In the genomic region with DNA sequence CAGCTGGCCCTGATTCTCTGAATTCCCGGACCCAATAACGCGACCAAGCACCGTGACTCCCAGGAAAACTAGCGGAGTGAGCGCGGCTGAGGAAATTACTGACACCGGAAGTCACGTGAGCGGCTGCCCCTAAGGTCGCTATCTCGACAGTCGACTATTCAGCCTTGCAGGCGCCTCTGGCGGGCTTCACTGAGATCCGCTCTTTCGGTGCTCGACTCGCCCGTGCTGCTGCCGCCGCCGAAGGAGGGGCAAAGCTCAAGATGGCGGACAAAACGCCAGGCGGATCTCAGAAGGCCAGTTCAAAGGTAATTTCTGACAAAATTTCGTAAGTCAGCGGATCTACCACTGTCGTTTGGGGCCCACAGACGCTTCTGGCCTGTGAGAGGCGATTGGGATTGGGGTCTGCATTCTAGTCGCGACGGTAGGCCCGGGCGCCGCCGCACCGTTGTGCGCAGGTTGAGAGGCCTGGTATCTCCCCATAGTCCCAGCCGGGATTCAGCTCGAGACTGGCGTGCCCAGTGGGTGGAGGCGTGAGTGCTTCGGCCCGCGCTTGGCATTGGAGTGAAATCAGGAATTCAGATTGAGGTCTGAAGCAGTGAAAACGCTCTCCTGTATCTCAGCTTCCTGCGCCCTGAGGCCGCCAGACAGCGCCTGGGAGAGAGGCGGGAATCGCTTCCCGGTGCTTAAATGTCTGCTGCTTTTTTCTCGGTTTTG, we compare ENCODE assay signal across 1 cellular context.
TF ChIP-seq lines count a peak whose summit lies in the region.

Gene U2SURP (plus strand): TSS at position 202 of the 714 bp plus-strand sequence. CDS start 59 bp downstream, at position 261.

TF ChIP-seq in HEK293, 187 proteins besides CTCF, POLR2A, EP300 and RAD21 (continued from another document and continues in another):
- peak; percentile 26; the same call in 1 of the 2 replicates for TF ChIP-seq GLI4 (tag by site-specific recombination; IDR thresholded peaks at IDR 0.05)
- TF ChIP-seq, protein P1, sequence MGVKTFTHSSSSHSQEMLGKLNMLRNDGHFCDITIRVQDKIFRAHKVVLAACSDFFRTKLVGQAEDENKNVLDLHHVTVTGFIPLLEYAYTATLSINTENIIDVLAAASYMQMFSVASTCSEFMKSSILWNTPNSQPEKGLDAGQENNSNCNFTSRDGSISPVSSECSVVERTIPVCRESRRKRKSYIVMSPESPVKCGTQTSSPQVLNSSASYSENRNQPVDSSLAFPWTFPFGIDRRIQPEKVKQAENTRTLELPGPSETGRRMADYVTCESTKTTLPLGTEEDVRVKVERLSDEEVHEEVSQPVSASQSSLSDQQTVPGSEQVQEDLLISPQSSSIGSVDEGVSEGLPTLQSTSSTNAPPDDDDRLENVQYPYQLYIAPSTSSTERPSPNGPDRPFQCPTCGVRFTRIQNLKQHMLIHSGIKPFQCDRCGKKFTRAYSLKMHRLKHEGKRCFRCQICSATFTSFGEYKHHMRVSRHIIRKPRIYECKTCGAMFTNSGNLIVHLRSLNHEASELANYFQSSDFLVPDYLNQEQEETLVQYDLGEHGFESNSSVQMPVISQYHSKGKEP (tag by site-specific recombination; IDR thresholded peaks at IDR 0.05), result peak; percentile 37; the same call in 1 of the 2 replicates
- no peak for TF ChIP-seq ZNF404 (tag by site-specific recombination; IDR thresholded peaks at IDR 0.05)
- peak; percentile 61 for TF ChIP-seq SP2 (tag by site-specific recombination; IDR thresholded peaks at IDR 0.05)
- TF ChIP-seq ZNF76 (tag by site-specific recombination; IDR thresholded peaks at IDR 0.05; ENCODE audit: borderline replicate concordance, low read depth), result peak; percentile 58; the same call in 1 of the 2 replicates
- TF ChIP-seq ZNF155 (tag by site-specific recombination; IDR thresholded peaks at IDR 0.05), result no peak
- TF ChIP-seq ZNF610 (tag by site-specific recombination; IDR thresholded peaks at IDR 0.05; ENCODE audit: borderline replicate concordance), result 0 out of 2 replicates have a peak, but pooled peaks have one; percentile 67
- TF ChIP-seq, protein P2, sequence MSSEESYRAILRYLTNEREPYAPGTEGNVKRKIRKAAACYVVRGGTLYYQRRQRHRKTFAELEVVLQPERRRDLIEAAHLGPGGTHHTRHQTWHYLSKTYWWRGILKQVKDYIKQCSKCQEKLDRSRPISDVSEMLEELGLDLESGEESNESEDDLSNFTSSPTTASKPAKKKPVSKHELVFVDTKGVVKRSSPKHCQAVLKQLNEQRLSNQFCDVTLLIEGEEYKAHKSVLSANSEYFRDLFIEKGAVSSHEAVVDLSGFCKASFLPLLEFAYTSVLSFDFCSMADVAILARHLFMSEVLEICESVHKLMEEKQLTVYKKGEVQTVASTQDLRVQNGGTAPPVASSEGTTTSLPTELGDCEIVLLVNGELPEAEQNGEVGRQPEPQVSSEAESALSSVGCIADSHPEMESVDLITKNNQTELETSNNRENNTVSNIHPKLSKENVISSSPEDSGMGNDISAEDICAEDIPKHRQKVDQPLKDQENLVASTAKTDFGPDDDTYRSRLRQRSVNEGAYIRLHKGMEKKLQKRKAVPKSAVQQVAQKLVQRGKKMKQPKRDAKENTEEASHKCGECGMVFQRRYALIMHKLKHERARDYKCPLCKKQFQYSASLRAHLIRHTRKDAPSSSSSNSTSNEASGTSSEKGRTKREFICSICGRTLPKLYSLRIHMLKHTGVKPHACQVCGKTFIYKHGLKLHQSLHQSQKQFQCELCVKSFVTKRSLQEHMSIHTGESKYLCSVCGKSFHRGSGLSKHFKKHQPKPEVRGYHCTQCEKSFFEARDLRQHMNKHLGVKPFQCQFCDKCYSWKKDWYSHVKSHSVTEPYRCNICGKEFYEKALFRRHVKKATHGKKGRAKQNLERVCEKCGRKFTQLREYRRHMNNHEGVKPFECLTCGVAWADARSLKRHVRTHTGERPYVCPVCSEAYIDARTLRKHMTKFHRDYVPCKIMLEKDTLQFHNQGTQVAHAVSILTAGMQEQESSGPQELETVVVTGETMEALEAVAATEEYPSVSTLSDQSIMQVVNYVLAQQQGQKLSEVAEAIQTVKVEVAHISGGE (tag by site-specific recombination; conservative IDR thresholded peaks at IDR 0.05; ENCODE audit: low read depth), result peak; percentile 92
- TF ChIP-seq ZSCAN5A (tag by site-specific recombination; IDR thresholded peaks at IDR 0.05), result no peak
- TF ChIP-seq, protein P3, sequence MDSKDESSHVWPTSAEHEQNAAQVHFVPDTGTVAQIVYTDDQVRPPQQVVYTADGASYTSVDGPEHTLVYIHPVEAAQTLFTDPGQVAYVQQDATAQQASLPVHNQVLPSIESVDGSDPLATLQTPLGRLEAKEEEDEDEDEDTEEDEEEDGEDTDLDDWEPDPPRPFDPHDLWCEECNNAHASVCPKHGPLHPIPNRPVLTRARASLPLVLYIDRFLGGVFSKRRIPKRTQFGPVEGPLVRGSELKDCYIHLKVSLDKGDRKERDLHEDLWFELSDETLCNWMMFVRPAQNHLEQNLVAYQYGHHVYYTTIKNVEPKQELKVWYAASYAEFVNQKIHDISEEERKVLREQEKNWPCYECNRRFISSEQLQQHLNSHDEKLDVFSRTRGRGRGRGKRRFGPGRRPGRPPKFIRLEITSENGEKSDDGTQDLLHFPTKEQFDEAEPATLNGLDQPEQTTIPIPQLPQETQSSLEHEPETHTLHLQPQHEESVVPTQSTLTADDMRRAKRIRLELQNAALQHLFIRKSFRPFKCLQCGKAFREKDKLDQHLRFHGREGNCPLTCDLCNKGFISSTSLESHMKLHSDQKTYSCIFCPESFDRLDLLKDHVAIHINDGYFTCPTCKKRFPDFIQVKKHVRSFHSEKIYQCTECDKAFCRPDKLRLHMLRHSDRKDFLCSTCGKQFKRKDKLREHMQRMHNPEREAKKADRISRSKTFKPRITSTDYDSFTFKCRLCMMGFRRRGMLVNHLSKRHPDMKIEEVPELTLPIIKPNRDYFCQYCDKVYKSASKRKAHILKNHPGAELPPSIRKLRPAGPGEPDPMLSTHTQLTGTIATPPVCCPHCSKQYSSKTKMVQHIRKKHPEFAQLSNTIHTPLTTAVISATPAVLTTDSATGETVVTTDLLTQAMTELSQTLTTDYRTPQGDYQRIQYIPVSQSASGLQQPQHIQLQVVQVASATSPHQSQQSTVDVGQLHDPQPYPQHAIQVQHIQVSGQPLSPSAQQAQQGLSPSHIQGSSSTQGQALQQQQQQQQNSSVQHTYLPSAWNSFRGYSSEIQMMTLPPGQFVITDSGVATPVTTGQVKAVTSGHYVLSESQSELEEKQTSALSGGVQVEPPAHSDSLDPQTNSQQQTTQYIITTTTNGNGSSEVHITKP (tag by site-specific recombination; IDR thresholded peaks at IDR 0.05), result peak; percentile 62
- TF ChIP-seq ZFP41 (tag by site-specific recombination; IDR thresholded peaks at IDR 0.05; ENCODE audit: borderline replicate concordance), result no peak
- TF ChIP-seq ZNF629 (tag by site-specific recombination; IDR thresholded peaks at IDR 0.05), result peak; percentile 71; the same call in 1 of the 2 replicates
- TF ChIP-seq ZNF623 (tag by site-specific recombination; IDR thresholded peaks at IDR 0.05), result no peak
- TF ChIP-seq, protein P4, sequence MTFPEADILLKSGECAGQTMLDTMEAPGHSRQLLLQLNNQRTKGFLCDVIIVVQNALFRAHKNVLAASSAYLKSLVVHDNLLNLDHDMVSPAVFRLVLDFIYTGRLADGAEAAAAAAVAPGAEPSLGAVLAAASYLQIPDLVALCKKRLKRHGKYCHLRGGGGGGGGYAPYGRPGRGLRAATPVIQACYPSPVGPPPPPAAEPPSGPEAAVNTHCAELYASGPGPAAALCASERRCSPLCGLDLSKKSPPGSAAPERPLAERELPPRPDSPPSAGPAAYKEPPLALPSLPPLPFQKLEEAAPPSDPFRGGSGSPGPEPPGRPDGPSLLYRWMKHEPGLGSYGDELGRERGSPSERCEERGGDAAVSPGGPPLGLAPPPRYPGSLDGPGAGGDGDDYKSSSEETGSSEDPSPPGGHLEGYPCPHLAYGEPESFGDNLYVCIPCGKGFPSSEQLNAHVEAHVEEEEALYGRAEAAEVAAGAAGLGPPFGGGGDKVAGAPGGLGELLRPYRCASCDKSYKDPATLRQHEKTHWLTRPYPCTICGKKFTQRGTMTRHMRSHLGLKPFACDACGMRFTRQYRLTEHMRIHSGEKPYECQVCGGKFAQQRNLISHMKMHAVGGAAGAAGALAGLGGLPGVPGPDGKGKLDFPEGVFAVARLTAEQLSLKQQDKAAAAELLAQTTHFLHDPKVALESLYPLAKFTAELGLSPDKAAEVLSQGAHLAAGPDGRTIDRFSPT (tag by site-specific recombination; IDR thresholded peaks at IDR 0.05), result peak; percentile 85
- no peak for TF ChIP-seq ZNF302 (tag by site-specific recombination; IDR thresholded peaks at IDR 0.05; ENCODE audit: low read depth)
- TF ChIP-seq ZNF837 (tag by site-specific recombination; IDR thresholded peaks at IDR 0.05), result no peak
- TF ChIP-seq, protein P5, sequence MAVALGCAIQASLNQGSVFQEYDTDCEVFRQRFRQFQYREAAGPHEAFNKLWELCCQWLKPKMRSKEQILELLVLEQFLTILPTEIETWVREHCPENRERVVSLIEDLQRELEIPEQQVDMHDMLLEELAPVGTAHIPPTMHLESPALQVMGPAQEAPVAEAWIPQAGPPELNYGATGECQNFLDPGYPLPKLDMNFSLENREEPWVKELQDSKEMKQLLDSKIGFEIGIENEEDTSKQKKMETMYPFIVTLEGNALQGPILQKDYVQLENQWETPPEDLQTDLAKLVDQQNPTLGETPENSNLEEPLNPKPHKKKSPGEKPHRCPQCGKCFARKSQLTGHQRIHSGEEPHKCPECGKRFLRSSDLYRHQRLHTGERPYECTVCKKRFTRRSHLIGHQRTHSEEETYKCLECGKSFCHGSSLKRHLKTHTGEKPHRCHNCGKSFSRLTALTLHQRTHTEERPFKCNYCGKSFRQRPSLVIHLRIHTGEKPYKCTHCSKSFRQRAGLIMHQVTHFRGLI (tag by site-specific recombination; IDR thresholded peaks at IDR 0.05), result no peak
- peak; percentile 60; the same call in 1 of the 2 replicates for TF ChIP-seq ZNF692 (tag by site-specific recombination; IDR thresholded peaks at IDR 0.05)
- no peak for TF ChIP-seq ZNF529 (tag by site-specific recombination; IDR thresholded peaks at IDR 0.05; ENCODE audit: insufficient replicate concordance)
- TF ChIP-seq ZBTB20 (tag by site-specific recombination; IDR thresholded peaks at IDR 0.05), result peak; percentile 29; the same call in 1 of the 2 replicates
- TF ChIP-seq ZNF350 (tag by site-specific recombination; IDR thresholded peaks at IDR 0.05), result no peak
- no peak for TF ChIP-seq ZNF280D (tag by site-specific recombination; IDR thresholded peaks at IDR 0.05)
- TF ChIP-seq KLF1 (tag by site-specific recombination; IDR thresholded peaks at IDR 0.05), result no peak
- no peak for TF ChIP-seq ZNF112 (tag by site-specific recombination; IDR thresholded peaks at IDR 0.05)
- peak; percentile 82; the same call in 1 of the 2 replicates for TF ChIP-seq ZEB2 (tag by site-specific recombination; IDR thresholded peaks at IDR 0.05)
- TF ChIP-seq ZNF558 (tag by site-specific recombination; IDR thresholded peaks at IDR 0.05), result peak; percentile 22; the same call in 1 of the 2 replicates
- TF ChIP-seq GLIS1 (tag by site-specific recombination; IDR thresholded peaks at IDR 0.05), result peak; percentile 32; the same call in 1 of the 2 replicates
- TF ChIP-seq ZFHX2 (tag by site-specific recombination; conservative IDR thresholded peaks at IDR 0.05), result no peak
- no peak for TF ChIP-seq ZNF211 (tag by site-specific recombination; IDR thresholded peaks at IDR 0.05; ENCODE audit: low read depth)
- no peak for TF ChIP-seq ZNF214 (tag by site-specific recombination; IDR thresholded peaks at IDR 0.05; ENCODE audit: borderline replicate concordance)
- TF ChIP-seq, protein P6, sequence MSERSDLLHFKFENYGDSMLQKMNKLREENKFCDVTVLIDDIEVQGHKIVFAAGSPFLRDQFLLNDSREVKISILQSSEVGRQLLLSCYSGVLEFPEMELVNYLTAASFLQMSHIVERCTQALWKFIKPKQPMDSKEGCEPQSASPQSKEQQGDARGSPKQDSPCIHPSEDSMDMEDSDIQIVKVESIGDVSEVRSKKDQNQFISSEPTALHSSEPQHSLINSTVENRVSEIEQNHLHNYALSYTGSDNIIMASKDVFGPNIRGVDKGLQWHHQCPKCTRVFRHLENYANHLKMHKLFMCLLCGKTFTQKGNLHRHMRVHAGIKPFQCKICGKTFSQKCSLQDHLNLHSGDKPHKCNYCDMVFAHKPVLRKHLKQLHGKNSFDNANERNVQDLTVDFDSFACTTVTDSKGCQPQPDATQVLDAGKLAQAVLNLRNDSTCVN (tag by site-specific recombination; optimal IDR thresholded peaks at IDR 0.05), result peak; percentile 34
